Comparison of ENCODE assay signal across 9 cellular contexts in genomic region chr2:173343921-173344320, GRCh38.
"Had no signal": no experiment of that assay in that cellular context is flagged by ENCODE, and none has a peak within 500 bp of the region (broad histone marks: within the 10 kb centered on the region; RNA-seq: fewer than 3 reads in every experiment).

No MANE protein-coding gene starts in this region.

- H3K4me3 ChIP-seq: GM23248, HAP-1 had no signal

- ATAC-seq: HCT116, HepG2 had no signal

- FAIRE-seq: HepG2 had no signal

- H3K4me1 ChIP-seq: HAP-1 had no signal

- DNase-seq: GM23248, GOT3, H7, HFFc6, KBM-7 had no signal

- H3K36me3 ChIP-seq: HAP-1 had no signal

- H3K27ac ChIP-seq: GM23248, HL-60 had no signal
